ENCODE assay signal across 20 cellular contexts in the genomic region with DNA sequence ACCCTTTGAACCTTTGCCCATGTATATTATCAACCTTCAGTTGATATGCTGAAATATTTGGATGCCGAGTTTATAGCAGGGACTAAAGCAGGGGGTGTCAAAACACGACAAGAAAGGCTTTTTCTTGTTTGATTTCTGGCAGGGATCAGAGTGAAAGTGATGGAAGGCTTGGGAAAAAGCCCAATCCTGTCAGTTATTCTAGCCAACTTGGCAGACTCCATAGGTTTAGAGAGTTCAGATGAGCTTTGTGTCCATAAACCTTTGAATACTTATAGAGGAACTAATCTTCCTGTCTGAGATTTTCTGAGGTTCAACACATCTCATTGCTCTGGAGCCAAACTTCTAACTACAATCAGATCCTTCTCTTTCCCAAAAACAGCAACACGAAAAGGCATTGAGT. TPM values are rescaled to one million over a fixed set of nuclear protein-coding genes. Genes with fewer than 3 reads are reported as not detected.
DNase-seq lines count a peak whose midpoint lies in the region; FAIRE-seq and TF ChIP-seq lines count a peak whose summit lies in the region.
"Had no signal": no experiment of that assay in that cellular context is flagged by ENCODE, and none has a peak within 500 bp of the region (broad histone marks: within the 10 kb centered on the region; RNA-seq: fewer than 3 reads in every experiment).

No MANE protein-coding gene starts in this region.

- no peak for TF ChIP-seq EP300 in H1 (IDR thresholded peaks at IDR 0.05; ENCODE audit: borderline replicate concordance in 1 of 2, low read depth in 2 of 2, low read length in 2 of 2)

- no peak overlapping the region for H2BK120ac ChIP-seq in H1 (replicated peaks; ENCODE audit: low read depth, low read length)

- no peak overlapping the region for H2BK15ac ChIP-seq in H1 (ENCODE audit: low read length)

- no peak overlapping the region for H2AK5ac ChIP-seq in H1 (ENCODE audit: low read depth, low read length)

- no peak for FAIRE-seq in H1 (lab: Jason Lieb, UNC)

- H3K56ac ChIP-seq in H1 (replicated peaks; ENCODE audit: insufficient read length, low read depth, low read length), result no peak overlapping the region

- TF ChIP-seq CTCF in H1 (IDR thresholded peaks at IDR 0.05; ENCODE audit: control extremely low read depth in 1 of 3, insufficient read depth in 1 of 3, low read depth in 1 of 3, low read length in 3 of 3) (no peak), retinal pigment epithelial cell (conservative IDR thresholded peaks at IDR 0.05; ENCODE audit: low read depth, low read length) (no peak)

- H3K36me3 ChIP-seq in SK-N-MC (ENCODE audit: insufficient read depth, low read length), result no peaks in the 10 kb centered on the region
- H3K36me3 ChIP-seq in H1 (ENCODE audit: control insufficient read depth in 2 of 4, insufficient read depth in 4 of 4, low read length in 3 of 4), result no peaks in the 10 kb centered on the region

- H4K20me1 ChIP-seq in H1 (replicated peaks in 1 of 2; ENCODE audit: control insufficient read depth in 1 of 2, insufficient read depth in 2 of 2, low read length in 2 of 2), result no peaks in the 10 kb centered on the region

- CTCF ChIA-PET in H1 (lab: Charles Lee; ENCODE audit: partially characterized antibody), result interaction anchor here (0.8 kb wide), 1 partner anchor 10 kb away, joined by 3 read pairs; no protein-coding TSS in a partner anchor

- no peak overlapping the region for H3K18ac ChIP-seq in H1 (ENCODE audit: extremely low read depth, low read length)

- 0 out of 2 replicates have a peak overlapping the region, but pooled peaks have one; percentile 46 for H2AFZ ChIP-seq in H1 (ENCODE audit: low read length)

- no peak overlapping the region for H4K5ac ChIP-seq in H1 (ENCODE audit: insufficient read length, low read depth, low read length)

- no peak overlapping the region for H4K91ac ChIP-seq in H1 (replicated peaks; ENCODE audit: insufficient read length, low read length)

- H2BK20ac ChIP-seq in H1 (ENCODE audit: low read length), result no peak overlapping the region

- H3K9me3 ChIP-seq in SK-N-MC (ENCODE audit: low read depth, low read length), result no peaks in the 10 kb centered on the region
- no peaks in the 10 kb centered on the region for H3K9me3 ChIP-seq in H1 (ENCODE audit: insufficient read depth in 2 of 2, low read depth in 1 of 2, low read length in 1 of 2)

- 93% methylated on average over 3 of the region's 3 CpGs; no CpG with 5 or more reads in 1 of the 2 experiments for WGBS in H1 (ENCODE audit: extremely low coverage in 1 of 2, insufficient coverage in 1 of 2, insufficient read length in 1 of 2, insufficient replicate concordance in 2 of 2, low coverage in 1 of 2, low lambda C conversion rate in 2 of 2, missing lambda C conversion rate in 1 of 2), 2 experiments

- H3K4ac ChIP-seq in H1 (replicated peaks; ENCODE audit: insufficient read length, low read depth, low read length), result no peak overlapping the region

- H3K23ac ChIP-seq in H1 (ENCODE audit: insufficient read length), result no peak overlapping the region

- POLR2A ChIA-PET in H1 (lab: Charles Lee; ENCODE audit: partially characterized antibody), result no interaction called here

- H3K4me3 ChIP-seq in SK-N-MC (no peak overlapping the region), H1 (ENCODE audit: extremely low read depth in 1 of 4, insufficient read depth in 2 of 4, low read depth in 3 of 4, low read length in 4 of 4) (no peak overlapping the region), retinal pigment epithelial cell (ENCODE audit: low read length) (no peak overlapping the region)

- TF ChIP-seq RAD21 in H1 (IDR thresholded peaks at IDR 0.05 in 1 of 2, conservative IDR thresholded peaks at IDR 0.05 in 1 of 2; ENCODE audit: low read depth in 2 of 2, low read length in 2 of 2), result no peak

- H3K9ac ChIP-seq in SK-N-MC (ENCODE audit: insufficient read length) (no peak overlapping the region), H1 (replicated peaks in 1 of 4; ENCODE audit: extremely low read depth in 1 of 4, low read depth in 3 of 4, low read length in 3 of 4) (no peak overlapping the region)

- no peaks in the 10 kb centered on the region for H3K4me1 ChIP-seq in H1 (replicated peaks in 1 of 4; ENCODE audit: control insufficient read depth in 3 of 4, insufficient read depth in 4 of 4, low read length in 3 of 4)

- no peak overlapping the region for H2BK5ac ChIP-seq in H1 (ENCODE audit: low read depth, low read length)

- H3K23me2 ChIP-seq in H1 (ENCODE audit: low read depth, low read length), result no peaks in the 10 kb centered on the region

- no peaks in the 10 kb centered on the region for H3K79me1 ChIP-seq in H1 (ENCODE audit: low read depth, low read length)

- H2BK12ac ChIP-seq in H1 (ENCODE audit: low read depth, low read length), result no peak overlapping the region

- peaks cover 0 to 1% (median 0%) of the 10 kb centered on the region in 4 experiments; a peak in 1 of 7 replicates for H3K27me3 ChIP-seq in H1 (replicated peaks in 1 of 4; ENCODE audit: control insufficient read depth in 3 of 4, extremely low read depth in 1 of 4, insufficient read depth in 3 of 4, low read length in 3 of 4)

- peak overlapping the region; percentile 85; the same call in 1 of the 2 replicates for H3K27ac ChIP-seq in SK-N-MC
- no peak overlapping the region for H3K27ac ChIP-seq in H1 (ENCODE audit: low read depth, low read length)

- no peak overlapping the region for H3K4me2 ChIP-seq in H1 (ENCODE audit: insufficient read depth in 1 of 2, low read depth in 2 of 2, low read length in 2 of 2)

- no peak overlapping the region for H4K8ac ChIP-seq in H1 (ENCODE audit: extremely low read depth, insufficient read depth, low read length)

- H3K79me2 ChIP-seq in H1 (ENCODE audit: control insufficient read depth in 1 of 2, insufficient read depth in 2 of 2, low read length in 2 of 2), result no peaks in the 10 kb centered on the region

- no peak for DNase-seq in SK-N-MC (ENCODE audit: low read depth, low spot score)
- no peak for DNase-seq in H1 (ENCODE audit: low read depth in 1 of 2, low spot score in 2 of 2)
- peak; percentile 8 for DNase-seq in medulla oblongata (ENCODE audit: extremely low spot score)
- peak; percentile 14 for DNase-seq in retinal pigment epithelial cell (ENCODE audit: low read depth)
- no peak for DNase-seq in NK-92 (lab: John Stamatoyannopoulos, UW; ENCODE audit: unreplicated experiment)
- DNase-seq in MV-4-11 (lab: John Stamatoyannopoulos, UW), result no peak
- no peak for DNase-seq in NCI-H2081 treated with DMSO at 0.1 percent for 48 hours (lab: John Stamatoyannopoulos, UW)
- DNase-seq: C1 segment of cervical spinal cord; CD4-positive, alpha-beta memory T cell; COR-L47; DMS53; Karpas-422; NCI-H1105; NCI-H146; NCI-H1930; NCI-H226; NCI-H510A; NCI-H69; OCI-M1 had no signal

- no peak overlapping the region for H3K14ac ChIP-seq in H1 (ENCODE audit: insufficient read length)

- no peak for TF ChIP-seq POLR2A in H1 (IDR thresholded peaks at IDR 0.05; ENCODE audit: control extremely low read depth in 1 of 2, low read depth in 2 of 2, low read length in 2 of 2)

TF ChIP-seq in H1, 55 proteins besides CTCF, POLR2A, EP300 and RAD21:
- TF ChIP-seq RBBP5 (IDR thresholded peaks at IDR 0.05; ENCODE audit: borderline replicate concordance, low read depth, low read length) (no peak), NANOG (IDR thresholded peaks at IDR 0.05; ENCODE audit: insufficient read depth, low read depth, low read length, poor library complexity, severe bottlenecking) (no peak), GABPA (IDR thresholded peaks at IDR 0.05; ENCODE audit: borderline replicate concordance, insufficient read depth, low read length) (no peak), SIN3A (conservative IDR thresholded peaks at IDR 0.05 in 1 of 2, IDR thresholded peaks at IDR 0.05 in 1 of 2; ENCODE audit: low read depth in 1 of 2, low read length in 2 of 2) (no peak), PHF8 (conservative IDR thresholded peaks at IDR 0.05; ENCODE audit: low read depth, low read length) (no peak), CHD1 (IDR thresholded peaks at IDR 0.05; ENCODE audit: low read depth, low read length) (no peak), TAF7 (optimal IDR thresholded peaks at IDR 0.05; ENCODE audit: borderline replicate concordance, low read depth, low read length) (no peak), HDAC6 (IDR thresholded peaks at IDR 0.05; ENCODE audit: low read depth, low read length) (no peak), TCF12 (IDR thresholded peaks at IDR 0.05; ENCODE audit: low read depth, low read length) (no peak), EGR1 (IDR thresholded peaks at IDR 0.05; ENCODE audit: borderline replicate concordance, low read depth, low read length) (no peak), SIRT6 (IDR thresholded peaks at IDR 0.05; ENCODE audit: low read length) (no peak), KDM4A (IDR thresholded peaks at IDR 0.05; ENCODE audit: low read depth, low read length, severe bottlenecking) (no peak), MAFK (IDR thresholded peaks at IDR 0.05; ENCODE audit: low read depth, low read length) (no peak), ZNF274 (IDR thresholded peaks at IDR 0.05; ENCODE audit: borderline replicate concordance, extremely low read depth, low read length) (no peak)
TF ChIP-seq in H1: peak in this region for 0.

RNA-seq across cellular contexts. Expression of gene INHBA, which starts 47.4 kb away (rescaled TPM):
- 2.7 and 2.8 TPM in 2 replicates for total RNA-seq in H1 (2021; fragmentation: NEBNext Ultra II Directional; extraction: Animal tissue kit (Norgen Biotek cat#: 25700))
- polyA plus RNA-seq in H1 (2011; rRNA removed), result 1.1 TPM in 2 replicates
- 1.2 TPM for polyA plus RNA-seq in H1 (2011; cell fraction: cytosol; rRNA removed)
- polyA plus RNA-seq in H1 (2011; cell fraction: nucleus; rRNA removed), result 3.3 TPM
- polyA plus RNA-seq in H1 (2012, experiment 1 of 2), result 1.8 to 2.4 TPM (median 2.1 TPM) in 4 replicates
- 0.52 TPM for polyA plus RNA-seq in H1 (2012, experiment 2 of 2)
- polyA plus RNA-seq in H1 (2013, experiment 1 of 2), result 0.59 TPM
- 0.96 TPM for polyA plus RNA-seq in H1 (2013, experiment 2 of 2)
- polyA minus RNA-seq in H1 (2011; rRNA and poly(A)+ RNA removed), result 3.3 and 5.0 TPM in 2 replicates
- polyA minus RNA-seq in H1 (2011; cell fraction: cytosol; rRNA and poly(A)+ RNA removed), result 2.0 TPM
- polyA minus RNA-seq in H1 (2011; cell fraction: nucleus; rRNA and poly(A)+ RNA removed), result 6.6 TPM
- total RNA-seq: G401 had no signal
- polyA plus RNA-seq: CD4-positive, alpha-beta memory T cell had no signal

Comparison
In these comparisons a context has a peak if more than half of its experiments do, and no peak if none do; other contexts are left out.
1. DNase-seq: peak in medulla oblongata (single experiment) and retinal pigment epithelial cell (single experiment); none in SK-N-MC (single experiment), H1 (0 of 2), NK-92 (single experiment), MV-4-11 (single experiment) and NCI-H2081 treated with DMSO at 0.1 percent for 48 hours (single experiment).